Comparison of ENCODE assay signal across 1 cellular context in the genomic region with DNA sequence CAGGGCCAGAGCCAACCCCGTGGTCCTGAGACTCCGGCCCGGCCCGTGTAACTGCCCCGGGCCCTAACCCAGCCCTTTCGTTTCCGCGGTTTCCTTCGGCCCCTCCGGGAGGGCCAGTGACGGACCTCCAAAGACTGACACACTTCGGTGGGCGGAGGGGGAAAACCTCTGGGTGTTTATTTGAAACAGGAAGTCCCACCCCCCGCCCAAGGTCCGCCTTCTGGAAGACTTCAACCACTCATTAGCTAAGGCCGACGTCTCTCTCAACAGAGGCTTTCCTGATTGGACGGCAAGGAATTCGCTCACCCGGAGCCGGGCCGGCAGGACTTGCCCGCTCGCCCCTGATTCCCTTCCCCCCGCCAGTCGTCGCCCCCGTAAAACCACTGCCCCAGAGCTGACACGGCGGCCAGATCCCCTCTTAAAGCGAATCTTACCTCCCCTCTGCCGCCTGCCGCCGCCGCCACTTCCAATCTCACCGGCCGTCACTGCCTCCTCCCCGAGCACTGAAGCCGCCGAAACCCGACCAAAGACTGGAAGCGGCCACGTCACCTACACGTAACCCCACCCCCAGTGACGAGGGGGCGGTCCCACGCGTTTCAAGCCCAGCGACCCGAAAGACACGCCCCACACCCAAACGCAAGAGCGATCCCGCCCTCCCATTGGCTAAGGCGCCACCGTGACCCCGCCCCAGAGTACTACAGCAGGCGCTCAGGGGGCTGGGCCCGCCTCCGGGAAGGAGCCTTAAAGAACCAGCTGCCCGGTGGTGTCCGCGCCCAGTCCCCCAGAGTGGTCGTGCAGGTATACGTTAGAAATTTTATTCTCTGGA.
TF ChIP-seq lines count a peak whose summit lies in the region.

A gene with protein sequence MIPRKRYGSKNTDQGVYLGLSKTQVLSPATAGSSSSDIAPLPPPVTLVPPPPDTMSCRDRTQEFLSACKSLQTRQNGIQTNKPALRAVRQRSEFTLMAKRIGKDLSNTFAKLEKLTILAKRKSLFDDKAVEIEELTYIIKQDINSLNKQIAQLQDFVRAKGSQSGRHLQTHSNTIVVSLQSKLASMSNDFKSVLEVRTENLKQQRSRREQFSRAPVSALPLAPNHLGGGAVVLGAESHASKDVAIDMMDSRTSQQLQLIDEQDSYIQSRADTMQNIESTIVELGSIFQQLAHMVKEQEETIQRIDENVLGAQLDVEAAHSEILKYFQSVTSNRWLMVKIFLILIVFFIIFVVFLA (minus strand): TSS at position 532 of the 826 bp plus-strand sequence. CDS start 808 bp downstream, outside the sequence.

TF ChIP-seq in HepG2, 621 proteins besides CTCF, POLR2A, EP300 and RAD21 (continued from another document):
- TF ChIP-seq THAP11 (CRISPR knock-in tag; IDR thresholded peaks at IDR 0.05) (peak; percentile 75), DNMT3B (CRISPR knock-in tag; conservative IDR thresholded peaks at IDR 0.05) (0 out of 2 replicates have a peak, but pooled peaks have one; percentile 43), SIX1 (CRISPR knock-in tag; IDR thresholded peaks at IDR 0.05; ENCODE audit: borderline replicate concordance) (no peak), JUND (CRISPR knock-in tag; IDR thresholded peaks at IDR 0.05) (no peak), WIZ (CRISPR knock-in tag; IDR thresholded peaks at IDR 0.05) (0 out of 2 replicates have a peak, but pooled peaks have one; percentile 63), FOXA1 (IDR thresholded peaks at IDR 0.05) (no peak), FOXA1 (CRISPR knock-in tag; IDR thresholded peaks at IDR 0.05) (peak; percentile 33; the same call in 1 of the 2 replicates), PLRG1 (conservative IDR thresholded peaks at IDR 0.05) (no peak), ZNF337 (CRISPR knock-in tag; IDR thresholded peaks at IDR 0.05; ENCODE audit: borderline replicate concordance, low read depth) (peak; percentile 81; the same call in 1 of the 2 replicates), TCF12 (IDR thresholded peaks at IDR 0.05) (no peak), TCF12 (CRISPR knock-in tag; IDR thresholded peaks at IDR 0.05) (no peak), HNRNPL (IDR thresholded peaks at IDR 0.05; ENCODE audit: low read depth, low read length) (peak; percentile 47; the same call in 1 of the 2 replicates), SOX6 (IDR thresholded peaks at IDR 0.05) (no peak), SOX6 (CRISPR knock-in tag; IDR thresholded peaks at IDR 0.05) (peak; percentile 49), ZNF891 (CRISPR knock-in tag; IDR thresholded peaks at IDR 0.05) (peak; percentile 9; the same call in 1 of the 2 replicates), ZSCAN20 (CRISPR knock-in tag; IDR thresholded peaks at IDR 0.05; ENCODE audit: borderline replicate concordance) (no peak; the same call in 1 of the 2 replicates), ATF7 (IDR thresholded peaks at IDR 0.05) (peak; percentile 23; the same call in 1 of the 2 replicates), ATF7 (CRISPR knock-in tag; IDR thresholded peaks at IDR 0.05) (peak; percentile 56), EEA1 (CRISPR knock-in tag; IDR thresholded peaks at IDR 0.05; ENCODE audit: borderline replicate concordance) (peak; percentile 57; the same call in 1 of the 2 replicates), HNRNPK (IDR thresholded peaks at IDR 0.05; ENCODE audit: low read depth, low read length, poor library complexity, severe bottlenecking) (no peak), ERF (CRISPR knock-in tag; IDR thresholded peaks at IDR 0.05) (peak; percentile 20; the same call in 1 of the 2 replicates)
- TF ChIP-seq, protein P1, sequence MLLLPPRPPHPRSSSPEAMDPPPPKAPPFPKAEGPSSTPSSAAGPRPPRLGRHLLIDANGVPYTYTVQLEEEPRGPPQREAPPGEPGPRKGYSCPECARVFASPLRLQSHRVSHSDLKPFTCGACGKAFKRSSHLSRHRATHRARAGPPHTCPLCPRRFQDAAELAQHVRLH (CRISPR knock-in tag; IDR thresholded peaks at IDR 0.05; ENCODE audit: borderline replicate concordance, low read depth), result 0 out of 2 replicates have a peak, but pooled peaks have one; percentile 26
- TF ChIP-seq, protein P2, sequence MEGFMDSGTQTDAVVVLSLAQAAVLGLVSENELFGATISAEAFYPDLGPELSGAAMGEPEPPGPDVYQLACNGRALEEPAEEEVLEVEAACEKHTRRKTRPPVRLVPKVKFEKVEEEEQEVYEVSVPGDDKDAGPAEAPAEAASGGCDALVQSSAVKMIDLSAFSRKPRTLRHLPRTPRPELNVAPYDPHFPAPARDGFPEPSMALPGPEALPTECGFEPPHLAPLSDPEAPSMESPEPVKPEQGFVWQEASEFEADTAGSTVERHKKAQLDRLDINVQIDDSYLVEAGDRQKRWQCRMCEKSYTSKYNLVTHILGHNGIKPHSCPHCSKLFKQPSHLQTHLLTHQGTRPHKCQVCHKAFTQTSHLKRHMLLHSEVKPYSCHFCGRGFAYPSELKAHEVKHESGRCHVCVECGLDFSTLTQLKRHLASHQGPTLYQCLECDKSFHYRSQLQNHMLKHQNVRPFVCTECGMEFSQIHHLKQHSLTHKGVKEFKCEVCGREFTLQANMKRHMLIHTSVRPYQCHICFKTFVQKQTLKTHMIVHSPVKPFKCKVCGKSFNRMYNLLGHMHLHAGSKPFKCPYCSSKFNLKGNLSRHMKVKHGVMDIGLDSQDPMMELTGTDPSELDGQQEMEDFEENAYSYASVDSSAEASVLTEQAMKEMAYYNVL (CRISPR knock-in tag; IDR thresholded peaks at IDR 0.05; ENCODE audit: borderline replicate concordance), result peak; percentile 79
